In the genomic region with DNA sequence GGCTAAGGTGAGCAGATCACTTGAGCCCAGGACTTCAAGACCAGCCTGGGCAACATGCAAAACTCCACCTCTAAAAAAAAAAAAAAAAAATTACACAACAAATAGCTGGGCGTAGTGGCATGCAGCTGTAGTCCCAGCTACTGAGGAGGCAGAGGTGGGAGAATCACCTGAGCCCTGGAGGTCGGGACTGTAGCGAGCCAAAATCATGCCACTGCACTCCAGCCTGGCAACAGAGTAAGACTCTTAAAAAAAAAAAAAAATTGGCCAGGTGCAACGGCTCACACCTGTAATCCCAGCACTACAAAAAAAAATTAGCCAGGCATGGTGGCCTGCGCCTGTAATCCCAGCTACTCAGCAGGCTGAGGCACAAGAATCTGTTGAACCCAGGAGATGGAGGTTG, we compare ENCODE assay signal across 1 cellular context.
TF ChIP-seq lines count a peak whose summit lies in the region.

No MANE protein-coding gene starts in this region.

TF ChIP-seq in HepG2, 621 proteins besides CTCF, POLR2A, EP300 and RAD21:
- TF ChIP-seq IKZF4 (CRISPR knock-in tag; IDR thresholded peaks at IDR 0.05; ENCODE audit: borderline replicate concordance, low read depth, not compliant biosample characterization) = no peak
- TF ChIP-seq, protein P1, sequence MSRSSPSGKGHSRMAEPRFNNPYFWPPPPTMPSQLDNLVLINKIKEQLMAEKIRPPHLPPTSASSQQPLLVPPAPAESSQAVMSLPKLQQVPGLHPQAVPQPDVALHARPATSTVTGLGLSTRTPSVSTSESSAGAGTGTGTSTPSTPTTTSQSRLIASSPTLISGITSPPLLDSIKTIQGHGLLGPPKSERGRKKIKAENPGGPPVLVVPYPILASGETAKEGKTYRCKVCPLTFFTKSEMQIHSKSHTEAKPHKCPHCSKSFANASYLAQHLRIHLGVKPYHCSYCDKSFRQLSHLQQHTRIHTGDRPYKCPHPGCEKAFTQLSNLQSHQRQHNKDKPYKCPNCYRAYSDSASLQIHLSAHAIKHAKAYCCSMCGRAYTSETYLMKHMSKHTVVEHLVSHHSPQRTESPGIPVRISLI (CRISPR knock-in tag; IDR thresholded peaks at IDR 0.05; ENCODE audit: borderline replicate concordance) = peak; percentile 23; the same call in 1 of the 2 replicates
